ENCODE assay signal across 14 cellular contexts in the genomic region with DNA sequence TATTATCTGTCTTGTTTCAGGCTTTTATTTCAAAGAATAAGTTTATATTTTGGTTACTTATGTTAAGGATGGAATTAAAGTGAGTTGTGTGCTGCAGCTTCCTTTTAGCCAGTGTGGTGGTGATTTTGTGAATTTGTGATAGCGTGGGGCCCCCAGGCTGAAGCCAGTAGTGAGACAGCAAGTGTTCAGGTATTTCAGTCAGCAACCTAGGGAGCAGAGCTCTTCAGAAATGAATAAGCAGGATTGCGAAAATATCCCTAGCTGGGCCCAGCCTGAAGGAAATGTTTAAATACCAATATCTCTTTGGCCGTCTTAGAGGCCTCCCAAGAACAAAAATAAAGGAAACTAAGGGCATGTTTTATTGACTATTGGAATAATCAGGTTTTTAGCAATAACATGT.
DNase-seq lines count a peak whose midpoint lies in the region; ATAC-seq and TF ChIP-seq lines count a peak whose summit lies in the region.
"Had no signal": no experiment of that assay in that cellular context is flagged by ENCODE, and none has a peak within 500 bp of the region (broad histone marks: within the 10 kb centered on the region; RNA-seq: fewer than 3 reads in every experiment).

No MANE protein-coding gene starts in this region.

- H3K36me3 ChIP-seq in cardiac muscle cell: no peaks in the 10 kb centered on the region
- no peaks in the 10 kb centered on the region for H3K36me3 ChIP-seq in heart left ventricle
- no peaks in the 10 kb centered on the region for H3K36me3 ChIP-seq in suprapubic skin
- H3K36me3 ChIP-seq in uterus: no peaks in the 10 kb centered on the region
- H3K36me3 ChIP-seq: upper lobe of left lung had no signal

- no peaks in the 10 kb centered on the region for H3K27me3 ChIP-seq in cardiac muscle cell
- H3K27me3 ChIP-seq in heart left ventricle: no peaks in the 10 kb centered on the region
- no peaks in the 10 kb centered on the region for H3K27me3 ChIP-seq in suprapubic skin
- no peaks in the 10 kb centered on the region for H3K27me3 ChIP-seq in uterus
- H3K27me3 ChIP-seq: upper lobe of left lung had no signal

- H3K4me1 Mint-ChIP-seq in T-helper 2 cell treated with Interferon-gamma antibody and Interleukin-4, amounts not matched to agents 5 μg/mL and 100 μg/mL, for 36 hours (ENCODE audit: low read depth): peaks cover 48% of the 10 kb centered on the region
- peaks cover 0 to 4% of the 10 kb centered on the region in 2 donors for H3K4me1 Mint-ChIP-seq in stimulated activated naive B cell treated with anti-CD40 and anti-IgM and Interleukin-4, amounts not matched to agents 10 μg/mL and 1 μg/mL and 100 μg/mL, for 72 hours

- H3K27ac ChIP-seq in cardiac muscle cell: peak overlapping the region; percentile 85
- H3K27ac ChIP-seq in heart left ventricle: no peak overlapping the region
- peak overlapping the region; percentile 15 for H3K27ac ChIP-seq in suprapubic skin
- no peak overlapping the region for H3K27ac ChIP-seq in uterus

- H3K27ac Mint-ChIP-seq in T-helper 2 cell treated with Interferon-gamma antibody and Interleukin-4, amounts not matched to agents 5 μg/mL and 100 μg/mL, for 36 hours: peak overlapping the region; percentile 94
- no peak overlapping the region for H3K27ac Mint-ChIP-seq in stimulated activated naive B cell treated with anti-CD40 and anti-IgM and Interleukin-4, amounts not matched to agents 10 μg/mL and 1 μg/mL and 100 μg/mL, for 72 hours

- H3K4me1 ChIP-seq in cardiac muscle cell (ENCODE audit: low read depth): peaks cover 14% of the 10 kb centered on the region
- peaks cover 0 to 11% (median 0%) of the 10 kb centered on the region in 12 donors for H3K4me1 ChIP-seq in heart left ventricle
- H3K4me1 ChIP-seq in suprapubic skin: peaks cover 11% of the 10 kb centered on the region
- H3K4me1 ChIP-seq in uterus: no peaks in the 10 kb centered on the region

- TF ChIP-seq POLR2A in heart left ventricle (IDR thresholded peaks at IDR 0.05): no peak
- TF ChIP-seq POLR2A in suprapubic skin (IDR thresholded peaks at IDR 0.05): no peak
- TF ChIP-seq POLR2A in uterus (IDR thresholded peaks at IDR 0.05): no peak

- TF ChIP-seq EP300 in suprapubic skin (IDR thresholded peaks at IDR 0.05): no peak

- H3K36me3 Mint-ChIP-seq in T-helper 2 cell treated with Interferon-gamma antibody and Interleukin-4, amounts not matched to agents 5 μg/mL and 100 μg/mL, for 36 hours (ENCODE audit: low read depth): peaks cover 1% of the 10 kb centered on the region
- no peaks in the 10 kb centered on the region for H3K36me3 Mint-ChIP-seq in stimulated activated naive B cell treated with anti-CD40 and anti-IgM and Interleukin-4, amounts not matched to agents 10 μg/mL and 1 μg/mL and 100 μg/mL, for 72 hours

- no peaks in the 10 kb centered on the region for H3K27me3 Mint-ChIP-seq in T-helper 2 cell treated with Interferon-gamma antibody and Interleukin-4, amounts not matched to agents 5 μg/mL and 100 μg/mL, for 36 hours (ENCODE audit: low read depth)
- no peaks in the 10 kb centered on the region for H3K27me3 Mint-ChIP-seq in stimulated activated naive B cell treated with anti-CD40 and anti-IgM and Interleukin-4, amounts not matched to agents 10 μg/mL and 1 μg/mL and 100 μg/mL, for 72 hours

- TF ChIP-seq CTCF in cardiac muscle cell (IDR thresholded peaks at IDR 0.05; ENCODE audit: low read depth, low read length) (no peak), heart left ventricle (IDR thresholded peaks at IDR 0.05) (no peak), fibroblast of villous mesenchyme (IDR thresholded peaks at IDR 0.05; ENCODE audit: insufficient read depth, low read depth, low read length) (no peak), suprapubic skin (IDR thresholded peaks at IDR 0.05) (no peak), uterus (IDR thresholded peaks at IDR 0.05) (no peak)

- ATAC-seq in heart left ventricle: no peak
- ATAC-seq in stimulated activated naive B cell treated with anti-CD40 and anti-IgM and Interleukin-4, amounts not matched to agents 10 μg/mL and 1 μg/mL and 100 μg/mL, for 72 hours (replicated peaks): no peak
- ATAC-seq in GM21381 (IDR thresholded peaks at IDR 0.05; ENCODE audit: unreplicated experiment): no peak

- H3K4me3 ChIP-seq in cardiac muscle cell (no peak overlapping the region), heart left ventricle (no peak overlapping the region), fibroblast of villous mesenchyme (ENCODE audit: low read depth, low read length) (no peak overlapping the region), suprapubic skin (no peak overlapping the region), uterus (no peak overlapping the region)
- H3K4me3 ChIP-seq: upper lobe of left lung had no signal

- H3K9me3 Mint-ChIP-seq in T-helper 2 cell treated with Interferon-gamma antibody and Interleukin-4, amounts not matched to agents 5 μg/mL and 100 μg/mL, for 36 hours: no peaks in the 10 kb centered on the region
- no peaks in the 10 kb centered on the region for H3K9me3 Mint-ChIP-seq in stimulated activated naive B cell treated with anti-CD40 and anti-IgM and Interleukin-4, amounts not matched to agents 10 μg/mL and 1 μg/mL and 100 μg/mL, for 72 hours

- DNase-seq in cardiac muscle cell (ENCODE audit: low read depth in 1 of 2, low spot score in 1 of 2): peak; percentile 32 to 54
- no peak for DNase-seq in heart left ventricle
- DNase-seq in T-helper 2 cell treated with Interferon-gamma antibody and Interleukin-4, amounts not matched to agents 5 μg/mL and 100 μg/mL, for 36 hours (ENCODE audit: low spot score): peak; percentile 43
- DNase-seq in fibroblast of villous mesenchyme (ENCODE audit: low read depth): peak; percentile 59
- no peak for DNase-seq in suprapubic skin (ENCODE audit: low spot score in 2 of 2)
- DNase-seq in uterus: no peak
- no peak for DNase-seq in stimulated activated naive B cell treated with anti-CD40 and anti-IgM and Interleukin-4, amounts not matched to agents 10 μg/mL and 1 μg/mL and 100 μg/mL, for 72 hours
- DNase-seq: activated effector memory CD4-positive, alpha-beta T cell treated with anti-CD3 and anti-CD28 coated beads, Interleukin-2, amount 50 U/mL, for 16 hours; C1 segment of cervical spinal cord; cortex of kidney; NCI-H187 treated with DMSO at 0.1 percent for 48 hours; T1000 had no signal

- H3K9me3 ChIP-seq in cardiac muscle cell (ENCODE audit: low read depth): no peaks in the 10 kb centered on the region
- no peaks in the 10 kb centered on the region for H3K9me3 ChIP-seq in heart left ventricle
- no peaks in the 10 kb centered on the region for H3K9me3 ChIP-seq in suprapubic skin
- no peaks in the 10 kb centered on the region for H3K9me3 ChIP-seq in uterus
- H3K9me3 ChIP-seq: upper lobe of left lung had no signal

- H3K4me3 Mint-ChIP-seq in T-helper 2 cell treated with Interferon-gamma antibody and Interleukin-4, amounts not matched to agents 5 μg/mL and 100 μg/mL, for 36 hours: peak overlapping the region; percentile 56
- H3K4me3 Mint-ChIP-seq in stimulated activated naive B cell treated with anti-CD40 and anti-IgM and Interleukin-4, amounts not matched to agents 10 μg/mL and 1 μg/mL and 100 μg/mL, for 72 hours: no peak overlapping the region

- intact Hi-C loops in heart left ventricle (cut with DNase I) (loop anchor here in 1 of 10 donors (5.0 kb wide), 1 partner anchor 52 kb away; no protein-coding TSS in a partner anchor), uterus (cut with DNase I; ENCODE audit: low total_unique reads) (no loop called here)

- WGBS in heart left ventricle, 4 donors: 86 to 95% (median 91%) methylated on average over 3 of the region's 3 CpGs
- WGBS in suprapubic skin: 84% methylated on average over 3 of the region's 3 CpGs

Comparison
In these comparisons a context has a peak if more than half of its experiments do, and no peak if none do; other contexts are left out.
1. DNase-seq: peak in cardiac muscle cell (2 of 2), T-helper 2 cell treated with Interferon-gamma antibody and Interleukin-4, amounts not matched to agents 5 μg/mL and 100 μg/mL, for 36 hours (single experiment) and fibroblast of villous mesenchyme (single experiment); none in heart left ventricle (0 of 5), suprapubic skin (0 of 2), uterus (0 of 2) and stimulated activated naive B cell treated with anti-CD40 and anti-IgM and Interleukin-4, amounts not matched to agents 10 μg/mL and 1 μg/mL and 100 μg/mL, for 72 hours (single experiment).
2. H3K27ac ChIP-seq: peak in cardiac muscle cell (single experiment) and suprapubic skin (single experiment); none in heart left ventricle (0 of 12) and uterus (0 of 2).